18 cellular contexts compared by ENCODE assay signal in the genomic region with DNA sequence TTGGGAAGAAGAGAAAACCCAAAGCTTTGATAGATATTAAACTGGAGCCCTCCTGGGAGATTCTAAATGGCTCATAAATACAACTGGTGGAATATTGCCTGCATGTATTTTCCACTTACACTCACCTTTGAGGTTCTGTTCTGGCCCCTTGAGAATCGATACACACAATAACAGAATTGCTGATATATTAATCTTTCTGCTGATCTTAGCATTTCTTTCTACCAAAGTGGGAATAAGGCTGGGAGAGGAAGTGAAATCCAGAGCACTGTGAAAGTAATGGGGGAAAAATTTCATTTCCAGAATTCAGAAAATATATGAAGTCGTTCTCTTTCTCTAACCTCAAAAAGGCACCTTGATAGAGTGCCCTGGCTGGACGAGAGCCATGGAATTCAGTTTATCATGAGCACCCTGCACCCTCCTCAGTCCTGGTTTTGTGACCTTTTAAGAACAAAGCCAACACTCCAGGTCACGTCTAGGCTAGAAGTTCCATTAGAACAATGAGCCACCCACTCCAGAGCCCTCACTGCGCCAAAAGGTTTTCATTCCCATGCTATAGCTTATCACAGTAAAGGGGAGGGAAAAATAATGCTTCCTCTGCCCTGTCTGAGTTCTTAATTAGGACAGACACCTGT.
DNase-seq lines count a peak whose midpoint lies in the region; ATAC-seq, FAIRE-seq and TF ChIP-seq lines count a peak whose summit lies in the region.
"Had no signal": no experiment of that assay in that cellular context is flagged by ENCODE, and none has a peak within 500 bp of the region (broad histone marks: within the 10 kb centered on the region; RNA-seq: fewer than 3 reads in every experiment).

No MANE protein-coding gene starts in this region.

- H3K36me3 ChIP-seq in Loucy (ENCODE audit: insufficient read depth, low read length) (no peaks in the 10 kb centered on the region), lower lobe of right lung (no peaks in the 10 kb centered on the region), brain microvascular endothelial cell (replicated peaks) (no peaks in the 10 kb centered on the region)
- H3K36me3 ChIP-seq: BLaER1 treated with 17β-estradiol and CSF1 and Interleukin-3, amounts not matched to agents 10 nM and 100 nM; HAP-1; SJCRH30 had no signal

- no peak overlapping the region for H3K4me2 ChIP-seq in Loucy (ENCODE audit: low read depth, low read length, poor library complexity, severe bottlenecking)
- H3K4me2 ChIP-seq: PC-9 had no signal

- no peaks in the 10 kb centered on the region for H3F3A ChIP-seq in Loucy (ENCODE audit: low read depth)

- no peak overlapping the region for H3K4me3 Mint-ChIP-seq in stimulated activated effector memory CD8-positive, alpha-beta T cell treated with anti-CD3 and anti-CD28 coated beads, Interleukin-12 subunit alpha, Interleukin-12 subunit beta, amount 100 ng/mL, for 72 hours
- H3K4me3 Mint-ChIP-seq: CD8-positive, alpha-beta memory T cell had no signal

- H3K9me3 Mint-ChIP-seq in stimulated activated effector memory CD8-positive, alpha-beta T cell treated with anti-CD3 and anti-CD28 coated beads, Interleukin-12 subunit alpha, Interleukin-12 subunit beta, amount 100 ng/mL, for 72 hours, result no peaks in the 10 kb centered on the region
- H3K9me3 Mint-ChIP-seq: CD8-positive, alpha-beta memory T cell had no signal

- H3K4me3 ChIP-seq in Loucy (ENCODE audit: low read length, poor library complexity, severe bottlenecking), result no peak overlapping the region
- H3K4me3 ChIP-seq in lower lobe of right lung, result no peak overlapping the region
- H3K4me3 ChIP-seq in brain microvascular endothelial cell (ENCODE audit: low read depth, low read length), result no peak overlapping the region
- H3K4me3 ChIP-seq: BLaER1 treated with 17β-estradiol and CSF1 and Interleukin-3, amounts not matched to agents 10 nM and 100 nM; HAP-1; PC-9; SJCRH30 had no signal

- no peaks in the 10 kb centered on the region for H3K4me1 Mint-ChIP-seq in stimulated activated effector memory CD8-positive, alpha-beta T cell treated with anti-CD3 and anti-CD28 coated beads, Interleukin-12 subunit alpha, Interleukin-12 subunit beta, amount 100 ng/mL, for 72 hours
- H3K4me1 Mint-ChIP-seq: CD8-positive, alpha-beta memory T cell had no signal

- ATAC-seq in Right ventricle myocardium superior (ENCODE audit: poor library complexity) (peak; percentile 76), lower lobe of right lung (peak; percentile 54 to 65)
- no peak for ATAC-seq in stimulated activated effector memory CD8-positive, alpha-beta T cell treated with anti-CD3 and anti-CD28 coated beads, Interleukin-12 subunit alpha, Interleukin-12 subunit beta, amount 100 ng/mL, for 72 hours
- no peak for ATAC-seq in activated CD4-positive, CD25-positive, alpha-beta regulatory T cell treated with anti-CD3 and anti-CD28 coated beads, Interleukin-2, amount 50 U/mL, for 24 hours

- H3K9me2 ChIP-seq in Loucy (replicated peaks; ENCODE audit: low read depth, low read length), result no peaks in the 10 kb centered on the region

- TF ChIP-seq CTCF in Loucy (conservative IDR thresholded peaks at IDR 0.05; ENCODE audit: low read length) (no peak), lower lobe of right lung (IDR thresholded peaks at IDR 0.05) (no peak), brain microvascular endothelial cell (IDR thresholded peaks at IDR 0.05; ENCODE audit: low read depth, low read length, missing control alignments) (no peak)

- H3K9ac ChIP-seq in Loucy (ENCODE audit: low read depth, low read length, poor library complexity, severe bottlenecking), result no peak overlapping the region
- H3K9ac ChIP-seq: BLaER1 treated with 17β-estradiol and CSF1 and Interleukin-3, amounts not matched to agents 10 nM and 100 nM had no signal

- DNase-seq in DMS79 (lab: John Stamatoyannopoulos, UW) (peak; percentile 27), Right ventricle myocardium superior (no peak), lower lobe of right lung (no peak), brain microvascular endothelial cell (no peak), GM12891 (ENCODE audit: insufficient read length, low spot score) (no peak)
- DNase-seq in stimulated activated effector memory CD8-positive, alpha-beta T cell treated with anti-CD3 and anti-CD28 coated beads, Interleukin-12 subunit alpha, Interleukin-12 subunit beta, amount 100 ng/mL, for 72 hours (ENCODE audit: low spot score in 2 of 2), result no peak
- DNase-seq: CD8-positive, alpha-beta memory T cell; NCI-H1105 treated with DMSO at 0.1 percent for 48 hours; NCI-H1694 treated with DMSO at 0.1 percent for 48 hours; NCI-H526; PC-9; SJCRH30 had no signal

- no peaks in the 10 kb centered on the region for H4K20me1 ChIP-seq in Loucy (ENCODE audit: insufficient read depth, low read length, poor library complexity, severe bottlenecking)
- H4K20me1 ChIP-seq: BLaER1 treated with 17β-estradiol and CSF1 and Interleukin-3, amounts not matched to agents 10 nM and 100 nM had no signal

- H3K27me3 ChIP-seq in Loucy (ENCODE audit: insufficient read depth, low read length, poor library complexity, severe bottlenecking) (no peaks in the 10 kb centered on the region), lower lobe of right lung (ENCODE audit: low read depth) (no peaks in the 10 kb centered on the region), brain microvascular endothelial cell (replicated peaks) (no peaks in the 10 kb centered on the region)
- H3K27me3 ChIP-seq: BLaER1 treated with 17β-estradiol and CSF1 and Interleukin-3, amounts not matched to agents 10 nM and 100 nM; SJCRH30 had no signal

- no peak for TF ChIP-seq POLR2A in GM12891 (IDR thresholded peaks at IDR 0.05; ENCODE audit: low read depth, low read length)

- H3K27ac ChIP-seq in lower lobe of right lung (no peak overlapping the region), brain microvascular endothelial cell (no peak overlapping the region)
- H3K27ac ChIP-seq: BLaER1 treated with 17β-estradiol and CSF1 and Interleukin-3, amounts not matched to agents 10 nM and 100 nM; PC-9; RWPE1; SJCRH30 had no signal

- no peaks in the 10 kb centered on the region for H3K9me3 ChIP-seq in Loucy (ENCODE audit: insufficient read depth, low read depth, low read length)
- H3K9me3 ChIP-seq in lower lobe of right lung, result no peaks in the 10 kb centered on the region
- H3K9me3 ChIP-seq: HAP-1, SJCRH30 had no signal

- H3K27ac Mint-ChIP-seq in stimulated activated effector memory CD8-positive, alpha-beta T cell treated with anti-CD3 and anti-CD28 coated beads, Interleukin-12 subunit alpha, Interleukin-12 subunit beta, amount 100 ng/mL, for 72 hours, result no peak overlapping the region
- H3K27ac Mint-ChIP-seq: CD8-positive, alpha-beta memory T cell had no signal

- H2AFZ ChIP-seq in Loucy (ENCODE audit: low read length), result peak overlapping the region; percentile 31
- H2AFZ ChIP-seq: PC-9 had no signal

- FAIRE-seq in GM12891 (lab: Jason Lieb, UNC), result no peak
- FAIRE-seq: G401.6 had no signal

- in situ Hi-C loops in brain microvascular endothelial cell (cut with HindIII; ENCODE audit: low pct_ligation_motif_present, low sequenced_read_pairs), result no loop called here

- H3K79me2 ChIP-seq in Loucy (ENCODE audit: insufficient read depth, low read length), result no peaks in the 10 kb centered on the region

- H3K36me3 Mint-ChIP-seq in stimulated activated effector memory CD8-positive, alpha-beta T cell treated with anti-CD3 and anti-CD28 coated beads, Interleukin-12 subunit alpha, Interleukin-12 subunit beta, amount 100 ng/mL, for 72 hours, result no peaks in the 10 kb centered on the region
- H3K36me3 Mint-ChIP-seq: CD8-positive, alpha-beta memory T cell had no signal

- peaks cover 34% of the 10 kb centered on the region for H3K4me1 ChIP-seq in Loucy (ENCODE audit: insufficient read depth, low read length, poor library complexity, severe bottlenecking)
- H3K4me1 ChIP-seq in lower lobe of right lung, result no peaks in the 10 kb centered on the region
- H3K4me1 ChIP-seq: SJCRH30 had no signal

- intact Hi-C loops in Right ventricle myocardium superior (cut with DNase I), result no loop called here
- intact Hi-C loops in lower lobe of right lung (cut with DNase I), result no loop called here

TF ChIP-seq in GM12891, 5 proteins besides CTCF, POLR2A, EP300 and RAD21:
- TF ChIP-seq SPI1 (IDR thresholded peaks at IDR 0.05; ENCODE audit: low read depth, low read length) (no peak), POLR2AphosphoS5 (IDR thresholded peaks at IDR 0.05; ENCODE audit: low read depth, low read length) (no peak), PAX5 (IDR thresholded peaks at IDR 0.05; ENCODE audit: insufficient read depth, low read length, severe bottlenecking) (no peak), TAF1 (IDR thresholded peaks at IDR 0.05; ENCODE audit: low read depth, low read length) (no peak), POU2F2 (IDR thresholded peaks at IDR 0.05; ENCODE audit: low read depth, low read length) (no peak)

Comparison
In these comparisons a context has a peak if more than half of its experiments do, and no peak if none do; other contexts are left out.
1. ATAC-seq: peak in Right ventricle myocardium superior (single experiment) and lower lobe of right lung (2 of 2); none in stimulated activated effector memory CD8-positive, alpha-beta T cell treated with anti-CD3 and anti-CD28 coated beads, Interleukin-12 subunit alpha, Interleukin-12 subunit beta, amount 100 ng/mL, for 72 hours (single experiment) and activated CD4-positive, CD25-positive, alpha-beta regulatory T cell treated with anti-CD3 and anti-CD28 coated beads, Interleukin-2, amount 50 U/mL, for 24 hours (0 of 2).